Comparison of ENCODE assay signal across 10 cellular contexts in genomic region chr1:29974345-29974744, GRCh38.
DNase-seq lines count a peak whose midpoint lies in the region; ATAC-seq and TF ChIP-seq lines count a peak whose summit lies in the region.
"Had no signal": no experiment of that assay in that cellular context is flagged by ENCODE, and none has a peak within 500 bp of the region (broad histone marks: within the 10 kb centered on the region; RNA-seq: fewer than 3 reads in every experiment).

No MANE protein-coding gene starts in this region.

- peaks cover 19% of the 10 kb centered on the region for H3K9me3 Mint-ChIP-seq in HFFc6

- DNase-seq in AG08395 (ENCODE audit: low spot score) = peak; percentile 78
- DNase-seq in HFFc6 = peak; percentile 84
- peak; percentile 56 for DNase-seq in amniotic stem cell (lab: John Stamatoyannopoulos, UW)
- DNase-seq in iPS-NIHi7 (ENCODE audit: extremely low spot score) = peak; percentile 71
- no peak for DNase-seq in COR-L47 (lab: John Stamatoyannopoulos, UW)
- DNase-seq: Peyer's patch, retina had no signal

- H3K27ac Mint-ChIP-seq in HFFc6 = peak overlapping the region; percentile 30; the same call in 1 of the 2 replicates

- ATAC-seq in HG02981 (IDR thresholded peaks at IDR 0.05; ENCODE audit: unreplicated experiment) = no peak
- ATAC-seq in HG03280 (IDR thresholded peaks at IDR 0.05; ENCODE audit: unreplicated experiment) = no peak
- no peak for ATAC-seq in HG02870 (IDR thresholded peaks at IDR 0.05; ENCODE audit: unreplicated experiment)

- H3K36me3 Mint-ChIP-seq in HFFc6 (ENCODE audit: low read depth) = no peaks in the 10 kb centered on the region

- peaks cover 24% of the 10 kb centered on the region for H3K4me1 Mint-ChIP-seq in HFFc6 (ENCODE audit: low read depth)

- TF ChIP-seq CTCF in HFFc6 (IDR thresholded peaks at IDR 0.05) = no peak

- H3K27me3 Mint-ChIP-seq in HFFc6 (ENCODE audit: insufficient read depth) = peaks cover 3% of the 10 kb centered on the region

- H3K4me3 Mint-ChIP-seq in HFFc6 = no peak overlapping the region
